In genomic region chr7:70907594-70907993, GRCh38 we compare ENCODE assay signal across 22 cellular contexts.
DNase-seq lines count a peak whose midpoint lies in the region; FAIRE-seq and TF ChIP-seq lines count a peak whose summit lies in the region.
"Had no signal": no experiment of that assay in that cellular context is flagged by ENCODE, and none has a peak within 500 bp of the region (broad histone marks: within the 10 kb centered on the region; RNA-seq: fewer than 3 reads in every experiment).

No MANE protein-coding gene starts in this region.

- 73% methylated on average over 2 of the region's 2 CpGs; no CpG with 5 or more reads in 1 of the 2 experiments for WGBS in H1 (ENCODE audit: extremely low coverage in 1 of 2, insufficient coverage in 1 of 2, insufficient read length in 1 of 2, insufficient replicate concordance in 2 of 2, low coverage in 1 of 2, low lambda C conversion rate in 2 of 2, missing lambda C conversion rate in 1 of 2), 2 experiments

- H3K9me3 ChIP-seq in H1 (ENCODE audit: insufficient read depth in 2 of 2, low read depth in 1 of 2, low read length in 1 of 2), result no peaks in the 10 kb centered on the region
- no peaks in the 10 kb centered on the region for H3K9me3 ChIP-seq in neural progenitor cell (ENCODE audit: low read depth)
- H3K9me3 ChIP-seq: A549, BE2C had no signal

- H4K20me1 ChIP-seq in H1 (replicated peaks in 1 of 2; ENCODE audit: control insufficient read depth in 1 of 2, insufficient read depth in 2 of 2, low read length in 2 of 2) (no peaks in the 10 kb centered on the region), neural progenitor cell (ENCODE audit: low read depth) (no peaks in the 10 kb centered on the region)
- H4K20me1 ChIP-seq: BLaER1 treated with 17β-estradiol and CSF1 and Interleukin-3, amounts not matched to agents 10 nM and 100 nM had no signal

- CTCF ChIA-PET in H1 (lab: Charles Lee; ENCODE audit: partially characterized antibody), result no interaction called here

- TF ChIP-seq EP300 in H1 (IDR thresholded peaks at IDR 0.05; ENCODE audit: borderline replicate concordance in 1 of 2, low read depth in 2 of 2, low read length in 2 of 2), result no peak

- H4K8ac ChIP-seq in H1 (ENCODE audit: extremely low read depth, insufficient read depth, low read length), result no peak overlapping the region

- no peak overlapping the region for H3K14ac ChIP-seq in H1 (ENCODE audit: insufficient read length)

- 0 out of 2 replicates have a peak overlapping the region, but pooled peaks have one; percentile 19 for H2AFZ ChIP-seq in H1 (ENCODE audit: low read length)
- peak overlapping the region; percentile 69 for H2AFZ ChIP-seq in neural progenitor cell (replicated peaks)
- H2AFZ ChIP-seq: GM23248 had no signal

- no peak overlapping the region for H2BK15ac ChIP-seq in H1 (ENCODE audit: low read length)

- POLR2A ChIA-PET in H1 (lab: Charles Lee; ENCODE audit: partially characterized antibody), result no interaction called here

- TF ChIP-seq CTCF in H1 (IDR thresholded peaks at IDR 0.05; ENCODE audit: control extremely low read depth in 1 of 3, insufficient read depth in 1 of 3, low read depth in 1 of 3, low read length in 3 of 3) (no peak), neural progenitor cell (IDR thresholded peaks at IDR 0.05) (no peak)

- peaks cover 8% of the 10 kb centered on the region for H3K4me1 Mint-ChIP-seq in neural progenitor cell
- H3K4me1 Mint-ChIP-seq: CD4-positive, alpha-beta memory T cell had no signal

- H3K27me3 ChIP-seq in H1 (replicated peaks in 1 of 4; ENCODE audit: control insufficient read depth in 3 of 4, extremely low read depth in 1 of 4, insufficient read depth in 3 of 4, low read length in 3 of 4), result no peaks in the 10 kb centered on the region
- H3K27me3 ChIP-seq in neural progenitor cell, result no peaks in the 10 kb centered on the region
- H3K27me3 ChIP-seq: BE2C; BLaER1 treated with 17β-estradiol and CSF1 and Interleukin-3, amounts not matched to agents 10 nM and 100 nM had no signal

- no peak overlapping the region for H3K27ac ChIP-seq in H1 (ENCODE audit: low read depth, low read length)
- no peak overlapping the region for H3K27ac ChIP-seq in neural progenitor cell
- H3K27ac ChIP-seq: 22Rv1, A549, GM23248 had no signal

- no peak for TF ChIP-seq RAD21 in H1 (IDR thresholded peaks at IDR 0.05 in 1 of 2, conservative IDR thresholded peaks at IDR 0.05 in 1 of 2; ENCODE audit: low read depth in 2 of 2, low read length in 2 of 2)

- peak overlapping the region; percentile 26; the same call in 1 of the 2 replicates for H3K18ac ChIP-seq in H1 (ENCODE audit: extremely low read depth, low read length)

- no peak overlapping the region for H3K27ac Mint-ChIP-seq in neural progenitor cell
- H3K27ac Mint-ChIP-seq: CD4-positive, alpha-beta memory T cell had no signal

- peaks cover 8% of the 10 kb centered on the region for H3K27me3 Mint-ChIP-seq in neural progenitor cell (ENCODE audit: insufficient read depth, low read depth)

- H3K23me2 ChIP-seq in H1 (ENCODE audit: low read depth, low read length), result no peaks in the 10 kb centered on the region

- H3K4ac ChIP-seq in H1 (replicated peaks; ENCODE audit: insufficient read length, low read depth, low read length), result no peak overlapping the region

- H2BK20ac ChIP-seq in H1 (ENCODE audit: low read length), result peak overlapping the region; percentile 74; the same call in 1 of the 2 replicates

- no peak for TF ChIP-seq POLR2A in H1 (IDR thresholded peaks at IDR 0.05; ENCODE audit: control extremely low read depth in 1 of 2, low read depth in 2 of 2, low read length in 2 of 2)

- H3K36me3 Mint-ChIP-seq in neural progenitor cell, result peaks cover 3% of the 10 kb centered on the region

- H2BK5ac ChIP-seq in H1 (ENCODE audit: low read depth, low read length), result peak overlapping the region; percentile 68; the same call in 1 of the 2 replicates

- H3K79me2 ChIP-seq in H1 (ENCODE audit: control insufficient read depth in 1 of 2, insufficient read depth in 2 of 2, low read length in 2 of 2) (no peaks in the 10 kb centered on the region), neural progenitor cell (ENCODE audit: low read depth) (no peaks in the 10 kb centered on the region)

- no peaks in the 10 kb centered on the region for H3K79me1 ChIP-seq in H1 (ENCODE audit: low read depth, low read length)

- H3K4me1 ChIP-seq in H1 (replicated peaks in 1 of 4; ENCODE audit: control insufficient read depth in 3 of 4, insufficient read depth in 4 of 4, low read length in 3 of 4) (peaks cover 0 to 3% (median 1%) of the 10 kb centered on the region in 4 experiments; a peak in 3 of 7 replicates), neural progenitor cell (peaks cover 12% of the 10 kb centered on the region)
- H3K4me1 ChIP-seq: A549, BE2C had no signal

- no peak overlapping the region for H3K4me3 Mint-ChIP-seq in neural progenitor cell
- H3K4me3 Mint-ChIP-seq: CD4-positive, alpha-beta memory T cell had no signal

- H3K9ac ChIP-seq in H1 (replicated peaks in 1 of 4; ENCODE audit: extremely low read depth in 1 of 4, low read depth in 3 of 4, low read length in 3 of 4), result no peak overlapping the region; a peak in 2 of 7 replicates
- no peak overlapping the region for H3K9ac ChIP-seq in neural progenitor cell
- H3K9ac ChIP-seq: BLaER1 treated with 17β-estradiol and CSF1 and Interleukin-3, amounts not matched to agents 10 nM and 100 nM; GM23248 had no signal

- H3K4me3 ChIP-seq in H1 (ENCODE audit: extremely low read depth in 1 of 4, insufficient read depth in 2 of 4, low read depth in 3 of 4, low read length in 4 of 4) (no peak overlapping the region), neural progenitor cell (no peak overlapping the region)
- H3K4me3 ChIP-seq: A549; BLaER1 treated with 17β-estradiol and CSF1 and Interleukin-3, amounts not matched to agents 10 nM and 100 nM; GM23248 had no signal

- FAIRE-seq in H1 (lab: Jason Lieb, UNC), result no peak
- FAIRE-seq: A549, G401.6, GM19239, H54 had no signal

- peak overlapping the region; percentile 29 for H2BK12ac ChIP-seq in H1 (ENCODE audit: low read depth, low read length)

- no peak overlapping the region for H4K5ac ChIP-seq in H1 (ENCODE audit: insufficient read length, low read depth, low read length)

- no peak overlapping the region for H3K4me2 ChIP-seq in H1 (ENCODE audit: insufficient read depth in 1 of 2, low read depth in 2 of 2, low read length in 2 of 2)
- H3K4me2 ChIP-seq in neural progenitor cell, result peak overlapping the region; percentile 13
- H3K4me2 ChIP-seq: A549 had no signal

- peaks cover 11% of the 10 kb centered on the region for H3K9me3 Mint-ChIP-seq in neural progenitor cell

- no peak overlapping the region for H3K56ac ChIP-seq in H1 (replicated peaks; ENCODE audit: insufficient read length, low read depth, low read length)

- H2BK120ac ChIP-seq in H1 (replicated peaks; ENCODE audit: low read depth, low read length), result peak overlapping the region; percentile 18

- H3K36me3 ChIP-seq in H1 (ENCODE audit: control insufficient read depth in 2 of 4, insufficient read depth in 4 of 4, low read length in 3 of 4), result no peaks in the 10 kb centered on the region
- no peaks in the 10 kb centered on the region for H3K36me3 ChIP-seq in neural progenitor cell
- H3K36me3 ChIP-seq: BE2C; BLaER1 treated with 17β-estradiol and CSF1 and Interleukin-3, amounts not matched to agents 10 nM and 100 nM had no signal

- H3K23ac ChIP-seq in H1 (ENCODE audit: insufficient read length), result no peak overlapping the region

- DNase-seq in NCI-H2171 treated with DMSO at 0.1 percent for 48 hours (lab: John Stamatoyannopoulos, UW) (peak; percentile 33), NCI-H2171 (lab: John Stamatoyannopoulos, UW) (no peak), H1 (ENCODE audit: low read depth in 1 of 2, low spot score in 2 of 2) (no peak), neural progenitor cell (ENCODE audit: low spot score) (peak; percentile 36), DMS79 treated with DMSO at 0.1 percent for 48 hours (lab: John Stamatoyannopoulos, UW) (no peak), 8988T (no peak)
- DNase-seq: ACHN; AML-193; BE2C; Calu3; CD4-positive, alpha-beta memory T cell; COR-L47; DMS53; DND-41; GM23248; HCEC 1CT had no signal

- H2AK5ac ChIP-seq in H1 (ENCODE audit: low read depth, low read length), result no peak overlapping the region

- H3F3A ChIP-seq in neural progenitor cell (ENCODE audit: low read depth), result peaks cover 6% of the 10 kb centered on the region

- peak overlapping the region; percentile 14 for H4K91ac ChIP-seq in H1 (replicated peaks; ENCODE audit: insufficient read length, low read length)

TF ChIP-seq in H1, 55 proteins besides CTCF, POLR2A, EP300 and RAD21:
- TF ChIP-seq CHD2 (IDR thresholded peaks at IDR 0.05; ENCODE audit: low read length), result no peak
- TF ChIP-seq TAF1 (IDR thresholded peaks at IDR 0.05; ENCODE audit: low read depth, low read length), result no peak
- TF ChIP-seq SUZ12 (IDR thresholded peaks at IDR 0.05; ENCODE audit: low read length), result no peak
- TF ChIP-seq TCF12 (IDR thresholded peaks at IDR 0.05; ENCODE audit: low read depth, low read length), result no peak
- no peak for TF ChIP-seq SIX5 (IDR thresholded peaks at IDR 0.05; ENCODE audit: low read depth, low read length)
- no peak for TF ChIP-seq TAF7 (optimal IDR thresholded peaks at IDR 0.05; ENCODE audit: borderline replicate concordance, low read depth, low read length)
- TF ChIP-seq, protein P1, sequence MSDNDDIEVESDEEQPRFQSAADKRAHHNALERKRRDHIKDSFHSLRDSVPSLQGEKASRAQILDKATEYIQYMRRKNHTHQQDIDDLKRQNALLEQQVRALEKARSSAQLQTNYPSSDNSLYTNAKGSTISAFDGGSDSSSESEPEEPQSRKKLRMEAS (IDR thresholded peaks at IDR 0.05), result no peak
- no peak for TF ChIP-seq FOSL1 (IDR thresholded peaks at IDR 0.05; ENCODE audit: insufficient read depth, low read depth, low read length)
- no peak for TF ChIP-seq HDAC2 (IDR thresholded peaks at IDR 0.05; ENCODE audit: borderline replicate concordance in 1 of 2, low read depth in 2 of 2, low read length in 2 of 2)
- no peak for TF ChIP-seq RXRA (IDR thresholded peaks at IDR 0.05; ENCODE audit: insufficient read depth, low read depth, low read length)
- TF ChIP-seq ATF3 (IDR thresholded peaks at IDR 0.05; ENCODE audit: insufficient read depth, low read depth, low read length), result no peak
- TF ChIP-seq SRF (IDR thresholded peaks at IDR 0.05; ENCODE audit: low read depth, low read length), result no peak
- no peak for TF ChIP-seq CREB1 (IDR thresholded peaks at IDR 0.05)

Comparison
In these comparisons a context has a peak if more than half of its experiments do, and no peak if none do; other contexts are left out.
1. DNase-seq: peak in NCI-H2171 treated with DMSO at 0.1 percent for 48 hours (single experiment) and neural progenitor cell (single experiment); none in NCI-H2171 (single experiment), H1 (0 of 2), DMS79 treated with DMSO at 0.1 percent for 48 hours (single experiment) and 8988T (single experiment).